ENCODE assay signal across 1 cellular context in the genomic region with DNA sequence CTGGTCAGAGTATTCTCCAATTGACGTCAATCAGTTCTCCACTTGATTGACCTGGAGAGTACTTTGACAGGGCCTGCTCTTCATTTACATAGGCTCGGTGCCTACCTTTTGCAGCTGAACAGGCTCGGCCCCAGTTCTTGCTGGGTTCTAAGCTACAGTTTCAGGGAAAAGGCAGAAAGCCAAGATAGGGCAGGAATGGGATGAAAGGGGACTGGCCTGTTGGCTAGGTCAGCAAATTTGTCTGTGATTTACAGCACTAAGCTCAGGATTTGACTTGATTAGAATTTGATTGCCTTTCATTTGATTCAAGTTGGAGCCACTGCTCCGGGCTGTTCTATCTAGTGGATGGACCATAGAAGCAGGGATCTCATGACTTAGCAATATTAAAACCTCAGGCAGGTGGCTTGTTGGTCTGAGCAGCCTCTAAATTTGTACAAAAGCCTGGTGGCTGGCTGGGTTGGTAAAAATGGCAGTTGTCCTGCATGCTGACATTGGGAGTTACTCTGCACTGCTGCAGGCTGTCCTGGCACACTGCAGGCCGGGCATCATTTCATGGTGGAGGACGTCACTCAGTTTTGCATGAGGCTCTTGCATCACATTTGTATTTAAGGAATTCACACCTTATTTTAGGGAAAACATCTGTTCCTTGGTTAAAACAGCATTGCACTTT.
TF ChIP-seq lines count a peak whose summit lies in the region.

No MANE protein-coding gene starts in this region.

TF ChIP-seq in GM23338, 12 proteins besides CTCF, POLR2A, EP300 and RAD21:
- TF ChIP-seq EZH2 (IDR thresholded peaks at IDR 0.05; ENCODE audit: low read depth, unreplicated experiment) (no peak), JUNB (IDR thresholded peaks at IDR 0.05; ENCODE audit: unreplicated experiment) (no peak), POLR2AphosphoS5 (IDR thresholded peaks at IDR 0.05; ENCODE audit: low read depth) (no peak), ZNF114 (CRISPR knock-in tag; IDR thresholded peaks at IDR 0.05) (no peak), EZH2phosphoT487 (IDR thresholded peaks at IDR 0.05; ENCODE audit: unreplicated experiment) (no peak), NANOG (IDR thresholded peaks at IDR 0.05; ENCODE audit: borderline replicate concordance) (no peak), CREB1 (CRISPR knock-in tag; IDR thresholded peaks at IDR 0.05; ENCODE audit: low read depth) (no peak), ZNF331 (CRISPR knock-in tag; IDR thresholded peaks at IDR 0.05; ENCODE audit: low read depth) (no peak), STAT1 (IDR thresholded peaks at IDR 0.05; ENCODE audit: unreplicated experiment) (no peak)
- TF ChIP-seq, protein P1, sequence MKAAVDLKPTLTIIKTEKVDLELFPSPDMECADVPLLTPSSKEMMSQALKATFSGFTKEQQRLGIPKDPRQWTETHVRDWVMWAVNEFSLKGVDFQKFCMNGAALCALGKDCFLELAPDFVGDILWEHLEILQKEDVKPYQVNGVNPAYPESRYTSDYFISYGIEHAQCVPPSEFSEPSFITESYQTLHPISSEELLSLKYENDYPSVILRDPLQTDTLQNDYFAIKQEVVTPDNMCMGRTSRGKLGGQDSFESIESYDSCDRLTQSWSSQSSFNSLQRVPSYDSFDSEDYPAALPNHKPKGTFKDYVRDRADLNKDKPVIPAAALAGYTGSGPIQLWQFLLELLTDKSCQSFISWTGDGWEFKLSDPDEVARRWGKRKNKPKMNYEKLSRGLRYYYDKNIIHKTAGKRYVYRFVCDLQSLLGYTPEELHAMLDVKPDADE (IDR thresholded peaks at IDR 0.05): no peak
- TF ChIP-seq, protein P2, sequence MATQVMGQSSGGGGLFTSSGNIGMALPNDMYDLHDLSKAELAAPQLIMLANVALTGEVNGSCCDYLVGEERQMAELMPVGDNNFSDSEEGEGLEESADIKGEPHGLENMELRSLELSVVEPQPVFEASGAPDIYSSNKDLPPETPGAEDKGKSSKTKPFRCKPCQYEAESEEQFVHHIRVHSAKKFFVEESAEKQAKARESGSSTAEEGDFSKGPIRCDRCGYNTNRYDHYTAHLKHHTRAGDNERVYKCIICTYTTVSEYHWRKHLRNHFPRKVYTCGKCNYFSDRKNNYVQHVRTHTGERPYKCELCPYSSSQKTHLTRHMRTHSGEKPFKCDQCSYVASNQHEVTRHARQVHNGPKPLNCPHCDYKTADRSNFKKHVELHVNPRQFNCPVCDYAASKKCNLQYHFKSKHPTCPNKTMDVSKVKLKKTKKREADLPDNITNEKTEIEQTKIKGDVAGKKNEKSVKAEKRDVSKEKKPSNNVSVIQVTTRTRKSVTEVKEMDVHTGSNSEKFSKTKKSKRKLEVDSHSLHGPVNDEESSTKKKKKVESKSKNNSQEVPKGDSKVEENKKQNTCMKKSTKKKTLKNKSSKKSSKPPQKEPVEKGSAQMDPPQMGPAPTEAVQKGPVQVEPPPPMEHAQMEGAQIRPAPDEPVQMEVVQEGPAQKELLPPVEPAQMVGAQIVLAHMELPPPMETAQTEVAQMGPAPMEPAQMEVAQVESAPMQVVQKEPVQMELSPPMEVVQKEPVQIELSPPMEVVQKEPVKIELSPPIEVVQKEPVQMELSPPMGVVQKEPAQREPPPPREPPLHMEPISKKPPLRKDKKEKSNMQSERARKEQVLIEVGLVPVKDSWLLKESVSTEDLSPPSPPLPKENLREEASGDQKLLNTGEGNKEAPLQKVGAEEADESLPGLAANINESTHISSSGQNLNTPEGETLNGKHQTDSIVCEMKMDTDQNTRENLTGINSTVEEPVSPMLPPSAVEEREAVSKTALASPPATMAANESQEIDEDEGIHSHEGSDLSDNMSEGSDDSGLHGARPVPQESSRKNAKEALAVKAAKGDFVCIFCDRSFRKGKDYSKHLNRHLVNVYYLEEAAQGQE (IDR thresholded peaks at IDR 0.05; ENCODE audit: unreplicated experiment): no peak
- TF ChIP-seq, protein P3, sequence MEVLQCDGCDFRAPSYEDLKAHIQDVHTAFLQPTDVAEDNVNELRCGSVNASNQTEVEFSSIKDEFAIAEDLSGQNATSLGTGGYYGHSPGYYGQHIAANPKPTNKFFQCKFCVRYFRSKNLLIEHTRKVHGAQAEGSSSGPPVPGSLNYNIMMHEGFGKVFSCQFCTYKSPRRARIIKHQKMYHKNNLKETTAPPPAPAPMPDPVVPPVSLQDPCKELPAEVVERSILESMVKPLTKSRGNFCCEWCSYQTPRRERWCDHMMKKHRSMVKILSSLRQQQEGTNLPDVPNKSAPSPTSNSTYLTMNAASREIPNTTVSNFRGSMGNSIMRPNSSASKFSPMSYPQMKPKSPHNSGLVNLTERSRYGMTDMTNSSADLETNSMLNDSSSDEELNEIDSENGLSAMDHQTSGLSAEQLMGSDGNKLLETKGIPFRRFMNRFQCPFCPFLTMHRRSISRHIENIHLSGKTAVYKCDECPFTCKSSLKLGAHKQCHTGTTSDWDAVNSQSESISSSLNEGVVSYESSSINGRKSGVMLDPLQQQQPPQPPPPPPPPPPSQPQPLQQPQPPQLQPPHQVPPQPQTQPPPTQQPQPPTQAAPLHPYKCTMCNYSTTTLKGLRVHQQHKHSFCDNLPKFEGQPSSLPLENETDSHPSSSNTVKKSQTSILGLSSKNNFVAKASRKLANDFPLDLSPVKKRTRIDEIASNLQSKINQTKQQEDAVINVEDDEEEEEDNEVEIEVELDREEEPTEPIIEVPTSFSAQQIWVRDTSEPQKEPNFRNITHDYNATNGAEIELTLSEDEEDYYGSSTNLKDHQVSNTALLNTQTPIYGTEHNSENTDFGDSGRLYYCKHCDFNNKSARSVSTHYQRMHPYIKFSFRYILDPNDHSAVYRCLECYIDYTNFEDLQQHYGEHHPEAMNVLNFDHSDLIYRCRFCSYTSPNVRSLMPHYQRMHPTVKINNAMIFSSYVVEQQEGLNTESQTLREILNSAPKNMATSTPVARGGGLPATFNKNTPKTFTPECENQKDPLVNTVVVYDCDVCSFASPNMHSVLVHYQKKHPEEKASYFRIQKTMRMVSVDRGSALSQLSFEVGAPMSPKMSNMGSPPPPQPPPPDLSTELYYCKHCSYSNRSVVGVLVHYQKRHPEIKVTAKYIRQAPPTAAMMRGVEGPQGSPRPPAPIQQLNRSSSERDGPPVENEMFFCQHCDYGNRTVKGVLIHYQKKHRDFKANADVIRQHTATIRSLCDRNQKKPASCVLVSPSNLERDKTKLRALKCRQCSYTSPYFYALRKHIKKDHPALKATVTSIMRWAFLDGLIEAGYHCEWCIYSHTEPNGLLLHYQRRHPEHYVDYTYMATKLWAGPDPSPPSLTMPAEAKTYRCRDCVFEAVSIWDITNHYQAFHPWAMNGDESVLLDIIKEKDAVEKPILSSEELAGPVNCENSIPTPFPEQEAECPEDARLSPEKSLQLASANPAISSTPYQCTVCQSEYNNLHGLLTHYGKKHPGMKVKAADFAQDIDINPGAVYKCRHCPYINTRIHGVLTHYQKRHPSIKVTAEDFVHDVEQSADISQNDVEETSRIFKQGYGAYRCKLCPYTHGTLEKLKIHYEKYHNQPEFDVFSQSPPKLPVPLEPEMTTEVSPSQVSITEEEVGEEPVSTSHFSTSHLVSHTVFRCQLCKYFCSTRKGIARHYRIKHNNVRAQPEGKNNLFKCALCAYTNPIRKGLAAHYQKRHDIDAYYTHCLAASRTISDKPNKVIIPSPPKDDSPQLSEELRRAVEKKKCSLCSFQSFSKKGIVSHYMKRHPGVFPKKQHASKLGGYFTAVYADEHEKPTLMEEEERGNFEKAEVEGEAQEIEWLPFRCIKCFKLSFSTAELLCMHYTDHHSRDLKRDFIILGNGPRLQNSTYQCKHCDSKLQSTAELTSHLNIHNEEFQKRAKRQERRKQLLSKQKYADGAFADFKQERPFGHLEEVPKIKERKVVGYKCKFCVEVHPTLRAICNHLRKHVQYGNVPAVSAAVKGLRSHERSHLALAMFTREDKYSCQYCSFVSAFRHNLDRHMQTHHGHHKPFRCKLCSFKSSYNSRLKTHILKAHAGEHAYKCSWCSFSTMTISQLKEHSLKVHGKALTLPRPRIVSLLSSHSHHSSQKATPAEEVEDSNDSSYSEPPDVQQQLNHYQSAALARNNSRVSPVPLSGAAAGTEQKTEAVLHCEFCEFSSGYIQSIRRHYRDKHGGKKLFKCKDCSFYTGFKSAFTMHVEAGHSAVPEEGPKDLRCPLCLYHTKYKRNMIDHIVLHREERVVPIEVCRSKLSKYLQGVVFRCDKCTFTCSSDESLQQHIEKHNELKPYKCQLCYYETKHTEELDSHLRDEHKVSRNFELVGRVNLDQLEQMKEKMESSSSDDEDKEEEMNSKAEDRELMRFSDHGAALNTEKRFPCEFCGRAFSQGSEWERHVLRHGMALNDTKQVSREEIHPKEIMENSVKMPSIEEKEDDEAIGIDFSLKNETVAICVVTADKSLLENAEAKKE (CRISPR knock-in tag; IDR thresholded peaks at IDR 0.05): no peak
TF ChIP-seq in GM23338: peak in this region for 0.
